In genomic region chr7:81865754-81866153, GRCh38 we compare ENCODE assay signal across 26 cellular contexts.
"Had no signal": no experiment of that assay in that cellular context is flagged by ENCODE, and none has a peak within 500 bp of the region (broad histone marks: within the 10 kb centered on the region; RNA-seq: fewer than 3 reads in every experiment).

No MANE protein-coding gene starts in this region.

- FAIRE-seq: endometrium, islet of Langerhans, keratinocyte had no signal

- H3K27ac ChIP-seq: colonic mucosa, epithelial cell of prostate, esophagus squamous epithelium, gastrocnemius medialis, heart right ventricle, left lung, lower lobe of right lung had no signal

- H3K4me1 ChIP-seq: colonic mucosa, esophagus squamous epithelium, gastrocnemius medialis, heart right ventricle, left lung, lower lobe of right lung had no signal

- H3K36me3 ChIP-seq: colonic mucosa, esophagus squamous epithelium, gastrocnemius medialis, heart right ventricle, left lung, lower lobe of right lung had no signal

- H3K27me3 ChIP-seq: colonic mucosa, esophagus squamous epithelium, gastrocnemius medialis, heart right ventricle, left lung had no signal

- H3K9me3 ChIP-seq: colonic mucosa, esophagus squamous epithelium, gastrocnemius medialis, left lung, lower lobe of right lung, mucosa of descending colon had no signal

- ATAC-seq: effector memory CD8-positive, alpha-beta T cell; esophagus mucosa; gastrocnemius medialis; heart right ventricle; left cardiac atrium; left lung; left ventricle myocardium superior; lower lobe of right lung; mucosa of descending colon had no signal

- DNase-seq: colonic mucosa; cortex of kidney; effector CD4-positive, alpha-beta T cell; effector memory CD8-positive, alpha-beta T cell; endodermal cell; erythroblast; esophagus squamous epithelium; foreskin fibroblast; foreskin melanocyte; gastrocnemius medialis; glutamatergic neuron; head of caudate nucleus; heart right ventricle; hippocampal formation; left cardiac atrium; left lung; left ventricle myocardium superior; lower lobe of right lung; mesenchymal stem cell; mucosa of descending colon; naive B cell had no signal

- H3K4me3 ChIP-seq: colonic mucosa, esophagus squamous epithelium, gastrocnemius medialis, heart right ventricle, left lung, lower lobe of right lung, mucosa of descending colon had no signal
